Comparison of ENCODE assay signal across 32 cellular contexts in the genomic region with DNA sequence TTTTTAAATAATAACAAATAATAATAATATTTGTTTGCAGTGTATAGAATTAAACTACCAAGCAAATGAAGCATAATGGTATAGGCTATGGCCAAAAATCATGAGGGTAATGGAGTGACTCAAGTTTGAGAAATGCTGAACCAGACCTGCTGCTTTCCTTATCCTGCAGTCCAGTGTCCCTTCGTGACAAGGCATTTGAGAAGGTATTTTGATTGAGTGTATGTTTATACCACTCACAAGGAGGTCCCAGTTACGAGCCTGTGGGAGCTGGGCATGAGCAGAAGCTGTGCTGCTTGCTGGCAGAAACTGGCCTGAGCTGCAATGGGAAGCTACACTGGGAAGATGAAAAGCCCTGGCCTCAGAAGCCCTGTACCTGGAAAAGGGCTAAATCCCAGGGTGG. TPM values are rescaled to one million over a fixed set of nuclear protein-coding genes. Genes with fewer than 3 reads are reported as not detected.
DNase-seq lines count a peak whose midpoint lies in the region; FAIRE-seq and TF ChIP-seq lines count a peak whose summit lies in the region.
"Had no signal": no experiment of that assay in that cellular context is flagged by ENCODE, and none has a peak within 500 bp of the region (broad histone marks: within the 10 kb centered on the region; RNA-seq: fewer than 3 reads in every experiment).

No MANE protein-coding gene starts in this region.

- H3K27ac ChIP-seq in rectal smooth muscle tissue (ENCODE audit: low read depth, low read length) (peak overlapping the region; percentile 59), stomach (no peak overlapping the region)
- H3K27ac ChIP-seq: BLaER1 treated with 17β-estradiol and CSF1 and Interleukin-3, amounts not matched to agents 10 nM and 100 nM; cardiac muscle cell; esophagus squamous epithelium; gastrocnemius medialis; KMS-11; left ventricle myocardium inferior; prostate gland; tibial nerve had no signal

- no peak overlapping the region for H3K9ac ChIP-seq in rectal smooth muscle tissue (ENCODE audit: low read length)
- H3K9ac ChIP-seq: BLaER1 treated with 17β-estradiol and CSF1 and Interleukin-3, amounts not matched to agents 10 nM and 100 nM; KMS-11 had no signal

- FAIRE-seq in bronchial epithelial cell (lab: Jason Lieb, UNC) = no peak

- TF ChIP-seq POLR2A in stomach (IDR thresholded peaks at IDR 0.05) = no peak

- 39 to 58% (median 50%) methylated on average over 2 of the region's 2 CpGs for WGBS in stomach, 5 donors

- H3K27me3 ChIP-seq in MG63 (no peaks in the 10 kb centered on the region), bronchial epithelial cell (ENCODE audit: control insufficient read depth, insufficient read depth, low read length) (no peaks in the 10 kb centered on the region), rectal smooth muscle tissue (ENCODE audit: control insufficient read depth, insufficient read depth, low read length) (no peaks in the 10 kb centered on the region), stomach (no peaks in the 10 kb centered on the region)
- H3K27me3 ChIP-seq: BLaER1 treated with 17β-estradiol and CSF1 and Interleukin-3, amounts not matched to agents 10 nM and 100 nM; cardiac muscle cell; gastrocnemius medialis; tibial nerve had no signal

- H3K36me3 ChIP-seq in MG63 (no peaks in the 10 kb centered on the region), bronchial epithelial cell (ENCODE audit: control insufficient read depth, insufficient read depth, low read length) (no peaks in the 10 kb centered on the region), rectal smooth muscle tissue (ENCODE audit: control insufficient read depth, insufficient read depth, low read length) (no peaks in the 10 kb centered on the region), stomach (no peaks in the 10 kb centered on the region)
- H3K36me3 ChIP-seq: BLaER1 treated with 17β-estradiol and CSF1 and Interleukin-3, amounts not matched to agents 10 nM and 100 nM; cardiac muscle cell; esophagus squamous epithelium; gastrocnemius medialis; left ventricle myocardium inferior; prostate gland; tibial nerve had no signal

- peak; percentile 74 for DNase-seq in Daoy (ENCODE audit: low read depth)
- DNase-seq in MG63 = peak; percentile 94
- peak; percentile 10 for DNase-seq in bronchial epithelial cell (ENCODE audit: low read depth)
- no peak for DNase-seq in DMS153 (lab: John Stamatoyannopoulos, UW)
- DNase-seq in NAMALWA (ENCODE audit: low spot score) = no peak
- DNase-seq in stomach = no peak
- no peak for DNase-seq in activated T-cell treated with anti-CD3 and anti-CD28 coated beads, Interleukin-2, amount 50 U/mL, for 48 hours
- DNase-seq: activated CD4-positive, alpha-beta T cell treated with anti-CD3 and anti-CD28 coated beads, Interleukin-2, amount 50 U/mL, for 1 hour; activated CD8-positive, alpha-beta memory T cell treated with anti-CD3 and anti-CD28 coated beads, Interleukin-2, amount 10 ng/mL, durations not matched to agents 7 days and 5 days; activated naive CD4-positive, alpha-beta T cell treated with anti-CD3 and anti-CD28 coated beads, Interleukin-2, amount 10 ng/mL, durations not matched to agents 7 days and 5 days; activated T-cell treated with anti-CD3 and anti-CD28 coated beads, Interleukin-2, amount 50 U/mL, for 72 hours; amniotic stem cell; COR-L47; cortex of kidney; esophagus squamous epithelium; gastrocnemius medialis; hypothalamus; immature natural killer cell; left ventricle myocardium inferior; naive B cell; NCI-H146; NCI-H446 treated with DMSO at 0.1 percent for 48 hours; nucleus accumbens; stimulated activated naive CD8-positive, alpha-beta T cell treated with anti-CD3 and anti-CD28 coated beads, Interleukin-15, amount 100 ng/mL, for 72 hours had no signal

- intact Hi-C loops in stomach (cut with DNase I; ENCODE audit: low total_unique reads) = no loop called here

- no peak for TF ChIP-seq EP300 in stomach (IDR thresholded peaks at IDR 0.05)

- TF ChIP-seq CTCF in bronchial epithelial cell (IDR thresholded peaks at IDR 0.05; ENCODE audit: insufficient read depth, low read length, severe bottlenecking) (no peak), stomach (IDR thresholded peaks at IDR 0.05) (no peak)

- H3K4me1 ChIP-seq in rectal smooth muscle tissue (ENCODE audit: control insufficient read depth, insufficient read depth, low read length) = peaks cover 42% of the 10 kb centered on the region
- H3K4me1 ChIP-seq in stomach = peaks cover 0 to 37% (median 15%) of the 10 kb centered on the region in 4 donors
- H3K4me1 ChIP-seq: BLaER1 treated with 17β-estradiol and CSF1 and Interleukin-3, amounts not matched to agents 10 nM and 100 nM; prostate gland had no signal

- H3K9me3 ChIP-seq in MG63 (no peaks in the 10 kb centered on the region), stomach (no peaks in the 10 kb centered on the region)
- H3K9me3 ChIP-seq: BLaER1 treated with 17β-estradiol and CSF1 and Interleukin-3, amounts not matched to agents 10 nM and 100 nM; esophagus squamous epithelium; gastrocnemius medialis; left ventricle myocardium inferior; prostate gland; tibial nerve had no signal

- no peak overlapping the region for H3K4me3 ChIP-seq in MG63
- H3K4me3 ChIP-seq in bronchial epithelial cell (ENCODE audit: low read depth, low read length) = no peak overlapping the region
- no peak overlapping the region for H3K4me3 ChIP-seq in rectal smooth muscle tissue (ENCODE audit: low read length)
- H3K4me3 ChIP-seq in stomach = no peak overlapping the region
- H3K4me3 ChIP-seq: BLaER1 treated with 17β-estradiol and CSF1 and Interleukin-3, amounts not matched to agents 10 nM and 100 nM; cardiac muscle cell; esophagus squamous epithelium; gastrocnemius medialis; left ventricle myocardium inferior; prostate gland; tibial nerve had no signal

RNA-seq across cellular contexts. Expression of a gene that starts 50.3 kb away (rescaled TPM):
- 3.0 and 5.8 TPM in 2 replicates for total RNA-seq in Daoy (2014; rRNA removed; shearing (Covaris generic))
- total RNA-seq in MG63 (2014; rRNA removed; shearing (Covaris generic); ENCODE audit: low replicate concordance) = 0.92 and 2.6 TPM in 2 replicates
- total RNA-seq in bronchial epithelial cell = under 0.01 TPM in 1 of 2 replicates, not detected in the other
- 10 to 100 TPM in 2 of 5 donors, 1 to 10 TPM in 3; 3.8 to 42.0 (median 9.9) TPM for total RNA-seq in stomach
- 1 to 10 TPM; 2.3 to 3.4 (median 2.3) TPM for polyA plus RNA-seq in stomach
- total RNA-seq: A673, OCI-LY7 had no signal

Comparison
In these comparisons a context has a peak if more than half of its experiments do, and no peak if none do; other contexts are left out.
1. DNase-seq: peak in Daoy (single experiment), MG63 (single experiment) and bronchial epithelial cell (single experiment); none in DMS153 (single experiment), NAMALWA (single experiment), stomach (single experiment) and activated T-cell treated with anti-CD3 and anti-CD28 coated beads, Interleukin-2, amount 50 U/mL, for 48 hours (0 of 2).